In the genomic region with DNA sequence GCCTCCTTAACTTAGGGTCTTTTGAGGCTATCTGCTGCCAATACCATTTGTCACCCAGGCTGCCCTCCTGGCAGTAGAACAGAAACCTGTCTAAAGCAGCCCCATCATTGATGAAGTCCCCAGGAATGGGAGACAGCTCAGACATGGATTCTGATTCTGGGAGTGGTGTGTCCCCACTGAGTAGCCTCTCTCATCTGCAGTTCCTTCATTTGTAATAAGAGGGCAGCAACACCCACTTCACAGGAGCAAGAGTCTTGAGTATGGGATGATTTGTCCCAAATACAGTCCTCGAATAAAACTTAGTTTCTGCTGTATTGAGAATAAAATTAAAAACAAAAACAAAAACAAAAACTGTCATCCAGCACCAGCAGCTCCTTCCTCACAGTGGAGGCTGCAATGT, we compare ENCODE assay signal across 1 cellular context.
TF ChIP-seq lines count a peak whose summit lies in the region.

No MANE protein-coding gene starts in this region.

TF ChIP-seq in GM23338, 12 proteins besides CTCF, POLR2A, EP300 and RAD21 (continued from another document):
- TF ChIP-seq JUNB (IDR thresholded peaks at IDR 0.05; ENCODE audit: unreplicated experiment) (no peak), EZH2 (IDR thresholded peaks at IDR 0.05; ENCODE audit: low read depth, unreplicated experiment) (no peak), NANOG (IDR thresholded peaks at IDR 0.05; ENCODE audit: borderline replicate concordance) (no peak), EZH2phosphoT487 (IDR thresholded peaks at IDR 0.05; ENCODE audit: unreplicated experiment) (no peak), STAT1 (IDR thresholded peaks at IDR 0.05; ENCODE audit: unreplicated experiment) (no peak)
